ENCODE assay signal across 2 cellular contexts in the genomic region with DNA sequence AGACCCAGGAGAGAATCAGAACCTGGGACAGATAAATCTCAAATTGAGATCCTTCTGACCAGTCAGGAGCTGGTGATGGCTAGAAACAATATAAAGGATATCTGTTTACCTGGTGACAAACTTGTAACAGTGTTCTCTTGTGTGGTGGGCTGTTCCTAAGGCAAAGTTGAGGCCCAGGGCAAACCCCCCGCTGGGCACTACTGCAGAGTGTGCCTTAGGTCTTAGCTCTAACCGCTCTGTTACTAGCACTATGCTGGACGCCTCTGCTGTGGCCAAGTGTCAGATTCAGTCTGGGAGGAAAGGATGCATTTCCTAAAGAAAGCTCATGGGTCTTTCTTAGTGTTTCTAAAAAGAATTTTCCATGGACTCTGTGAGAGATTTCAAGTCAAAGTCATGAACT.
TF ChIP-seq lines count a peak whose summit lies in the region.

No MANE protein-coding gene starts in this region.

TF ChIP-seq in GM23338, 12 proteins besides CTCF, POLR2A, EP300 and RAD21:
- TF ChIP-seq STAT1 (IDR thresholded peaks at IDR 0.05; ENCODE audit: unreplicated experiment) (no peak), CREB1 (CRISPR knock-in tag; IDR thresholded peaks at IDR 0.05; ENCODE audit: low read depth) (no peak), ZNF331 (CRISPR knock-in tag; IDR thresholded peaks at IDR 0.05; ENCODE audit: low read depth) (no peak), POLR2AphosphoS5 (IDR thresholded peaks at IDR 0.05; ENCODE audit: low read depth) (no peak)
- TF ChIP-seq, protein P1, sequence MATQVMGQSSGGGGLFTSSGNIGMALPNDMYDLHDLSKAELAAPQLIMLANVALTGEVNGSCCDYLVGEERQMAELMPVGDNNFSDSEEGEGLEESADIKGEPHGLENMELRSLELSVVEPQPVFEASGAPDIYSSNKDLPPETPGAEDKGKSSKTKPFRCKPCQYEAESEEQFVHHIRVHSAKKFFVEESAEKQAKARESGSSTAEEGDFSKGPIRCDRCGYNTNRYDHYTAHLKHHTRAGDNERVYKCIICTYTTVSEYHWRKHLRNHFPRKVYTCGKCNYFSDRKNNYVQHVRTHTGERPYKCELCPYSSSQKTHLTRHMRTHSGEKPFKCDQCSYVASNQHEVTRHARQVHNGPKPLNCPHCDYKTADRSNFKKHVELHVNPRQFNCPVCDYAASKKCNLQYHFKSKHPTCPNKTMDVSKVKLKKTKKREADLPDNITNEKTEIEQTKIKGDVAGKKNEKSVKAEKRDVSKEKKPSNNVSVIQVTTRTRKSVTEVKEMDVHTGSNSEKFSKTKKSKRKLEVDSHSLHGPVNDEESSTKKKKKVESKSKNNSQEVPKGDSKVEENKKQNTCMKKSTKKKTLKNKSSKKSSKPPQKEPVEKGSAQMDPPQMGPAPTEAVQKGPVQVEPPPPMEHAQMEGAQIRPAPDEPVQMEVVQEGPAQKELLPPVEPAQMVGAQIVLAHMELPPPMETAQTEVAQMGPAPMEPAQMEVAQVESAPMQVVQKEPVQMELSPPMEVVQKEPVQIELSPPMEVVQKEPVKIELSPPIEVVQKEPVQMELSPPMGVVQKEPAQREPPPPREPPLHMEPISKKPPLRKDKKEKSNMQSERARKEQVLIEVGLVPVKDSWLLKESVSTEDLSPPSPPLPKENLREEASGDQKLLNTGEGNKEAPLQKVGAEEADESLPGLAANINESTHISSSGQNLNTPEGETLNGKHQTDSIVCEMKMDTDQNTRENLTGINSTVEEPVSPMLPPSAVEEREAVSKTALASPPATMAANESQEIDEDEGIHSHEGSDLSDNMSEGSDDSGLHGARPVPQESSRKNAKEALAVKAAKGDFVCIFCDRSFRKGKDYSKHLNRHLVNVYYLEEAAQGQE (IDR thresholded peaks at IDR 0.05; ENCODE audit: unreplicated experiment) = no peak
- TF ChIP-seq, protein P2, sequence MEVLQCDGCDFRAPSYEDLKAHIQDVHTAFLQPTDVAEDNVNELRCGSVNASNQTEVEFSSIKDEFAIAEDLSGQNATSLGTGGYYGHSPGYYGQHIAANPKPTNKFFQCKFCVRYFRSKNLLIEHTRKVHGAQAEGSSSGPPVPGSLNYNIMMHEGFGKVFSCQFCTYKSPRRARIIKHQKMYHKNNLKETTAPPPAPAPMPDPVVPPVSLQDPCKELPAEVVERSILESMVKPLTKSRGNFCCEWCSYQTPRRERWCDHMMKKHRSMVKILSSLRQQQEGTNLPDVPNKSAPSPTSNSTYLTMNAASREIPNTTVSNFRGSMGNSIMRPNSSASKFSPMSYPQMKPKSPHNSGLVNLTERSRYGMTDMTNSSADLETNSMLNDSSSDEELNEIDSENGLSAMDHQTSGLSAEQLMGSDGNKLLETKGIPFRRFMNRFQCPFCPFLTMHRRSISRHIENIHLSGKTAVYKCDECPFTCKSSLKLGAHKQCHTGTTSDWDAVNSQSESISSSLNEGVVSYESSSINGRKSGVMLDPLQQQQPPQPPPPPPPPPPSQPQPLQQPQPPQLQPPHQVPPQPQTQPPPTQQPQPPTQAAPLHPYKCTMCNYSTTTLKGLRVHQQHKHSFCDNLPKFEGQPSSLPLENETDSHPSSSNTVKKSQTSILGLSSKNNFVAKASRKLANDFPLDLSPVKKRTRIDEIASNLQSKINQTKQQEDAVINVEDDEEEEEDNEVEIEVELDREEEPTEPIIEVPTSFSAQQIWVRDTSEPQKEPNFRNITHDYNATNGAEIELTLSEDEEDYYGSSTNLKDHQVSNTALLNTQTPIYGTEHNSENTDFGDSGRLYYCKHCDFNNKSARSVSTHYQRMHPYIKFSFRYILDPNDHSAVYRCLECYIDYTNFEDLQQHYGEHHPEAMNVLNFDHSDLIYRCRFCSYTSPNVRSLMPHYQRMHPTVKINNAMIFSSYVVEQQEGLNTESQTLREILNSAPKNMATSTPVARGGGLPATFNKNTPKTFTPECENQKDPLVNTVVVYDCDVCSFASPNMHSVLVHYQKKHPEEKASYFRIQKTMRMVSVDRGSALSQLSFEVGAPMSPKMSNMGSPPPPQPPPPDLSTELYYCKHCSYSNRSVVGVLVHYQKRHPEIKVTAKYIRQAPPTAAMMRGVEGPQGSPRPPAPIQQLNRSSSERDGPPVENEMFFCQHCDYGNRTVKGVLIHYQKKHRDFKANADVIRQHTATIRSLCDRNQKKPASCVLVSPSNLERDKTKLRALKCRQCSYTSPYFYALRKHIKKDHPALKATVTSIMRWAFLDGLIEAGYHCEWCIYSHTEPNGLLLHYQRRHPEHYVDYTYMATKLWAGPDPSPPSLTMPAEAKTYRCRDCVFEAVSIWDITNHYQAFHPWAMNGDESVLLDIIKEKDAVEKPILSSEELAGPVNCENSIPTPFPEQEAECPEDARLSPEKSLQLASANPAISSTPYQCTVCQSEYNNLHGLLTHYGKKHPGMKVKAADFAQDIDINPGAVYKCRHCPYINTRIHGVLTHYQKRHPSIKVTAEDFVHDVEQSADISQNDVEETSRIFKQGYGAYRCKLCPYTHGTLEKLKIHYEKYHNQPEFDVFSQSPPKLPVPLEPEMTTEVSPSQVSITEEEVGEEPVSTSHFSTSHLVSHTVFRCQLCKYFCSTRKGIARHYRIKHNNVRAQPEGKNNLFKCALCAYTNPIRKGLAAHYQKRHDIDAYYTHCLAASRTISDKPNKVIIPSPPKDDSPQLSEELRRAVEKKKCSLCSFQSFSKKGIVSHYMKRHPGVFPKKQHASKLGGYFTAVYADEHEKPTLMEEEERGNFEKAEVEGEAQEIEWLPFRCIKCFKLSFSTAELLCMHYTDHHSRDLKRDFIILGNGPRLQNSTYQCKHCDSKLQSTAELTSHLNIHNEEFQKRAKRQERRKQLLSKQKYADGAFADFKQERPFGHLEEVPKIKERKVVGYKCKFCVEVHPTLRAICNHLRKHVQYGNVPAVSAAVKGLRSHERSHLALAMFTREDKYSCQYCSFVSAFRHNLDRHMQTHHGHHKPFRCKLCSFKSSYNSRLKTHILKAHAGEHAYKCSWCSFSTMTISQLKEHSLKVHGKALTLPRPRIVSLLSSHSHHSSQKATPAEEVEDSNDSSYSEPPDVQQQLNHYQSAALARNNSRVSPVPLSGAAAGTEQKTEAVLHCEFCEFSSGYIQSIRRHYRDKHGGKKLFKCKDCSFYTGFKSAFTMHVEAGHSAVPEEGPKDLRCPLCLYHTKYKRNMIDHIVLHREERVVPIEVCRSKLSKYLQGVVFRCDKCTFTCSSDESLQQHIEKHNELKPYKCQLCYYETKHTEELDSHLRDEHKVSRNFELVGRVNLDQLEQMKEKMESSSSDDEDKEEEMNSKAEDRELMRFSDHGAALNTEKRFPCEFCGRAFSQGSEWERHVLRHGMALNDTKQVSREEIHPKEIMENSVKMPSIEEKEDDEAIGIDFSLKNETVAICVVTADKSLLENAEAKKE (CRISPR knock-in tag; IDR thresholded peaks at IDR 0.05) = no peak

TF ChIP-seq in H1, 55 proteins besides CTCF, POLR2A, EP300 and RAD21:
- TF ChIP-seq GABPA (IDR thresholded peaks at IDR 0.05; ENCODE audit: borderline replicate concordance, insufficient read depth, low read length) (no peak), JUN (IDR thresholded peaks at IDR 0.05; ENCODE audit: low read depth, low read length) (no peak), POLR2AphosphoS5 (IDR thresholded peaks at IDR 0.05; ENCODE audit: low read depth, low read length) (no peak), PHF8 (conservative IDR thresholded peaks at IDR 0.05; ENCODE audit: low read depth, low read length) (no peak), SUZ12 (IDR thresholded peaks at IDR 0.05; ENCODE audit: low read length) (no peak), FOSL1 (IDR thresholded peaks at IDR 0.05; ENCODE audit: insufficient read depth, low read depth, low read length) (no peak), EZH2 (IDR thresholded peaks at IDR 0.05; ENCODE audit: low read depth, low read length, severe bottlenecking) (no peak)
- TF ChIP-seq, protein P3, sequence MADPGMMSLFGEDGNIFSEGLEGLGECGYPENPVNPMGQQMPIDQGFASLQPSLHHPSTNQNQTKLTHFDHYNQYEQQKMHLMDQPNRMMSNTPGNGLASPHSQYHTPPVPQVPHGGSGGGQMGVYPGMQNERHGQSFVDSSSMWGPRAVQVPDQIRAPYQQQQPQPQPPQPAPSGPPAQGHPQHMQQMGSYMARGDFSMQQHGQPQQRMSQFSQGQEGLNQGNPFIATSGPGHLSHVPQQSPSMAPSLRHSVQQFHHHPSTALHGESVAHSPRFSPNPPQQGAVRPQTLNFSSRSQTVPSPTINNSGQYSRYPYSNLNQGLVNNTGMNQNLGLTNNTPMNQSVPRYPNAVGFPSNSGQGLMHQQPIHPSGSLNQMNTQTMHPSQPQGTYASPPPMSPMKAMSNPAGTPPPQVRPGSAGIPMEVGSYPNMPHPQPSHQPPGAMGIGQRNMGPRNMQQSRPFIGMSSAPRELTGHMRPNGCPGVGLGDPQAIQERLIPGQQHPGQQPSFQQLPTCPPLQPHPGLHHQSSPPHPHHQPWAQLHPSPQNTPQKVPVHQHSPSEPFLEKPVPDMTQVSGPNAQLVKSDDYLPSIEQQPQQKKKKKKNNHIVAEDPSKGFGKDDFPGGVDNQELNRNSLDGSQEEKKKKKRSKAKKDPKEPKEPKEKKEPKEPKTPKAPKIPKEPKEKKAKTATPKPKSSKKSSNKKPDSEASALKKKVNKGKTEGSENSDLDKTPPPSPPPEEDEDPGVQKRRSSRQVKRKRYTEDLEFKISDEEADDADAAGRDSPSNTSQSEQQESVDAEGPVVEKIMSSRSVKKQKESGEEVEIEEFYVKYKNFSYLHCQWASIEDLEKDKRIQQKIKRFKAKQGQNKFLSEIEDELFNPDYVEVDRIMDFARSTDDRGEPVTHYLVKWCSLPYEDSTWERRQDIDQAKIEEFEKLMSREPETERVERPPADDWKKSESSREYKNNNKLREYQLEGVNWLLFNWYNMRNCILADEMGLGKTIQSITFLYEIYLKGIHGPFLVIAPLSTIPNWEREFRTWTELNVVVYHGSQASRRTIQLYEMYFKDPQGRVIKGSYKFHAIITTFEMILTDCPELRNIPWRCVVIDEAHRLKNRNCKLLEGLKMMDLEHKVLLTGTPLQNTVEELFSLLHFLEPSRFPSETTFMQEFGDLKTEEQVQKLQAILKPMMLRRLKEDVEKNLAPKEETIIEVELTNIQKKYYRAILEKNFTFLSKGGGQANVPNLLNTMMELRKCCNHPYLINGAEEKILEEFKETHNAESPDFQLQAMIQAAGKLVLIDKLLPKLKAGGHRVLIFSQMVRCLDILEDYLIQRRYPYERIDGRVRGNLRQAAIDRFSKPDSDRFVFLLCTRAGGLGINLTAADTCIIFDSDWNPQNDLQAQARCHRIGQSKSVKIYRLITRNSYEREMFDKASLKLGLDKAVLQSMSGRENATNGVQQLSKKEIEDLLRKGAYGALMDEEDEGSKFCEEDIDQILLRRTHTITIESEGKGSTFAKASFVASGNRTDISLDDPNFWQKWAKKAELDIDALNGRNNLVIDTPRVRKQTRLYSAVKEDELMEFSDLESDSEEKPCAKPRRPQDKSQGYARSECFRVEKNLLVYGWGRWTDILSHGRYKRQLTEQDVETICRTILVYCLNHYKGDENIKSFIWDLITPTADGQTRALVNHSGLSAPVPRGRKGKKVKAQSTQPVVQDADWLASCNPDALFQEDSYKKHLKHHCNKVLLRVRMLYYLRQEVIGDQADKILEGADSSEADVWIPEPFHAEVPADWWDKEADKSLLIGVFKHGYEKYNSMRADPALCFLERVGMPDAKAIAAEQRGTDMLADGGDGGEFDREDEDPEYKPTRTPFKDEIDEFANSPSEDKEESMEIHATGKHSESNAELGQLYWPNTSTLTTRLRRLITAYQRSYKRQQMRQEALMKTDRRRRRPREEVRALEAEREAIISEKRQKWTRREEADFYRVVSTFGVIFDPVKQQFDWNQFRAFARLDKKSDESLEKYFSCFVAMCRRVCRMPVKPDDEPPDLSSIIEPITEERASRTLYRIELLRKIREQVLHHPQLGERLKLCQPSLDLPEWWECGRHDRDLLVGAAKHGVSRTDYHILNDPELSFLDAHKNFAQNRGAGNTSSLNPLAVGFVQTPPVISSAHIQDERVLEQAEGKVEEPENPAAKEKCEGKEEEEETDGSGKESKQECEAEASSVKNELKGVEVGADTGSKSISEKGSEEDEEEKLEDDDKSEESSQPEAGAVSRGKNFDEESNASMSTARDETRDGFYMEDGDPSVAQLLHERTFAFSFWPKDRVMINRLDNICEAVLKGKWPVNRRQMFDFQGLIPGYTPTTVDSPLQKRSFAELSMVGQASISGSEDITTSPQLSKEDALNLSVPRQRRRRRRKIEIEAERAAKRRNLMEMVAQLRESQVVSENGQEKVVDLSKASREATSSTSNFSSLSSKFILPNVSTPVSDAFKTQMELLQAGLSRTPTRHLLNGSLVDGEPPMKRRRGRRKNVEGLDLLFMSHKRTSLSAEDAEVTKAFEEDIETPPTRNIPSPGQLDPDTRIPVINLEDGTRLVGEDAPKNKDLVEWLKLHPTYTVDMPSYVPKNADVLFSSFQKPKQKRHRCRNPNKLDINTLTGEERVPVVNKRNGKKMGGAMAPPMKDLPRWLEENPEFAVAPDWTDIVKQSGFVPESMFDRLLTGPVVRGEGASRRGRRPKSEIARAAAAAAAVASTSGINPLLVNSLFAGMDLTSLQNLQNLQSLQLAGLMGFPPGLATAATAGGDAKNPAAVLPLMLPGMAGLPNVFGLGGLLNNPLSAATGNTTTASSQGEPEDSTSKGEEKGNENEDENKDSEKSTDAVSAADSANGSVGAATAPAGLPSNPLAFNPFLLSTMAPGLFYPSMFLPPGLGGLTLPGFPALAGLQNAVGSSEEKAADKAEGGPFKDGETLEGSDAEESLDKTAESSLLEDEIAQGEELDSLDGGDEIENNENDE (IDR thresholded peaks at IDR 0.05; ENCODE audit: insufficient replicate concordance, low read length) = no peak
